10 cellular contexts compared by ENCODE assay signal in the genomic region with DNA sequence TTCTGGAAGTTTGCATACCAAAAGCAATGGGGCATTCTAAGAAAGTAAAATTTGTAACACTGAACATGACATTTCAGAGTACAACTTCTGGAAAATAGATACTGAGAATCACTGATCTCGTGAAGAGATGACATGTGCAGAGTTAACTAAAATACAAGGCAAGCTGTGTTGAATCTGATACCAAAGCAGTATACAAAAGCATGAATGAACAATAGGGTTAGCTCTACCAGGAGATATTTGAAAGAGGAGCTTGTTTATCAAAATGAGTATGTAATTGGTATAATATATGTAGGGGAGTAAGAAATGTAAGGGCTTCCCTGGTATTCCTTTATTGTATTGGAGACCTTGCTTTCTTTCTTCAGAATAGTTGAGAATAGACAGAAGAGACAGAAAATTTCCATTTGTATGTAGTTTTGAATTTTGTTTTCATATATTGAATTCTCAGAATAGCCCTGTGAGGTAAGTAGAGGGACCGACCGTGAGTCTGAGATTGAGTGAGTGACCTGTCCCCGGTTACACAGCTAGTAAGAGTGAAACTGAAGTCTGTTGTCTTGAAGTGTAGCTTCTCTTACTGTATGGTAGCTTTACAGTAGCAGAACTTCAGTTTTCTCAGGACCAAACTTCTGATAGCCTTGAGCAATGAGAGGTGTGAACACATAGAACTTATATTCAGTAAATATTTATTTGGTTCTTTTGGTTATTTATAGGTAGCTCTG. TPM values are rescaled to one million over a fixed set of nuclear protein-coding genes. Genes with fewer than 3 reads are reported as not detected.
DNase-seq lines count a peak whose midpoint lies in the region; ATAC-seq and TF ChIP-seq lines count a peak whose summit lies in the region.
"Had no signal": no experiment of that assay in that cellular context is flagged by ENCODE, and none has a peak within 500 bp of the region (broad histone marks: within the 10 kb centered on the region; RNA-seq: fewer than 3 reads in every experiment).

No MANE protein-coding gene starts in this region.

- H3K4me2 ChIP-seq in PC-3 (ENCODE audit: low read length): no peak overlapping the region

- intact Hi-C loops in esophagus squamous epithelium (cut with DNase I): no loop called here
- intact Hi-C loops in PC-3 (cut with micrococcal nuclease): no loop called here

- no peak overlapping the region for H2AFZ ChIP-seq in PC-3 (ENCODE audit: low read length)

- H3F3A ChIP-seq in PC-3 (ENCODE audit: low read length, unreplicated experiment): no peaks in the 10 kb centered on the region

- peaks cover 59% of the 10 kb centered on the region for H3K79me2 ChIP-seq in PC-3 (ENCODE audit: low read length)

- DNase-seq in GM13976 (ENCODE audit: low spot score): peak; percentile 59
- DNase-seq in inferior parietal cortex (ENCODE audit: extremely low spot score): peak; percentile 45
- DNase-seq in MG63: no peak
- no peak for DNase-seq in esophagus squamous epithelium (lab: John Stamatoyannopoulos, UW)
- DNase-seq in PC-3: no peak
- DNase-seq: occipital lobe had no signal

- H4K20me1 ChIP-seq in PC-3 (ENCODE audit: low read length): peaks cover 16% of the 10 kb centered on the region; the same call in 1 of the 2 replicates

- H3K9me3 ChIP-seq in MG63: no peaks in the 10 kb centered on the region
- no peaks in the 10 kb centered on the region for H3K9me3 ChIP-seq in esophagus squamous epithelium
- H3K9me3 ChIP-seq in PC-3 (ENCODE audit: low read length): no peaks in the 10 kb centered on the region
- no peaks in the 10 kb centered on the region for H3K9me3 ChIP-seq in gastroesophageal sphincter
- H3K9me3 ChIP-seq: thoracic aorta had no signal

- WGBS in esophagus squamous epithelium, 2 donors: 53% methylated on average over 4 of the region's 4 CpGs
- 43 to 45% methylated on average over 4 of the region's 4 CpGs for WGBS in gastroesophageal sphincter (ENCODE audit: low coverage in 1 of 2), 2 donors

- H3K9me2 ChIP-seq in PC-3 (replicated peaks; ENCODE audit: low read length): no peaks in the 10 kb centered on the region

- no peak for TF ChIP-seq EP300 in gastroesophageal sphincter (IDR thresholded peaks at IDR 0.05)

- in situ Hi-C loops in GM13976 (cut with MboI; ENCODE audit: low sequenced_read_pairs, unreplicated experiment): no loop called here

- peaks cover 5 to 80% (median 43%) of the 10 kb centered on the region in 3 donors for H3K4me1 ChIP-seq in esophagus squamous epithelium
- peaks cover 9% of the 10 kb centered on the region; the same call in 1 of the 2 replicates for H3K4me1 ChIP-seq in PC-3 (ENCODE audit: insufficient read depth, low read length)
- H3K4me1 ChIP-seq in gastroesophageal sphincter: peaks cover 10 to 88% (median 20%) of the 10 kb centered on the region in 3 donors

- no peaks in the 10 kb centered on the region for H3K36me3 ChIP-seq in MG63
- peaks cover 0 to 6% (median 0%) of the 10 kb centered on the region in 3 donors for H3K36me3 ChIP-seq in esophagus squamous epithelium
- H3K36me3 ChIP-seq in PC-3 (ENCODE audit: low read depth, low read length): no peaks in the 10 kb centered on the region
- H3K36me3 ChIP-seq in gastroesophageal sphincter: peaks cover 0 to 6% of the 10 kb centered on the region in 2 donors
- H3K36me3 ChIP-seq: thoracic aorta had no signal

- CTCF ChIA-PET in PC-3 (lab: Charles Lee): interaction anchor here (0.6 kb wide), 1 partner anchor 328 kb away, joined by 3 read pairs; no protein-coding TSS in a partner anchor

- TF ChIP-seq POLR2A in esophagus squamous epithelium (IDR thresholded peaks at IDR 0.05) (no peak), gastroesophageal sphincter (IDR thresholded peaks at IDR 0.05) (no peak)

- H3K27ac ChIP-seq in esophagus squamous epithelium: no peak overlapping the region
- H3K27ac ChIP-seq in PC-3 (ENCODE audit: low read length): no peak overlapping the region
- H3K27ac ChIP-seq in gastroesophageal sphincter: no peak overlapping the region
- H3K27ac ChIP-seq: thoracic aorta had no signal

- ATAC-seq in GM21526 (IDR thresholded peaks at IDR 0.05; ENCODE audit: low FRiP score, unreplicated experiment) (peak; percentile 45), HG03521 (IDR thresholded peaks at IDR 0.05; ENCODE audit: unreplicated experiment) (peak; percentile 39), PC-3 (no peak), gastroesophageal sphincter (no peak)

- TF ChIP-seq CTCF in GM13976 (IDR thresholded peaks at IDR 0.05; ENCODE audit: borderline replicate concordance, control extremely low read depth, extremely low read depth, insufficient read depth, missing control alignments): no peak
- TF ChIP-seq CTCF in esophagus squamous epithelium (IDR thresholded peaks at IDR 0.05): no peak
- TF ChIP-seq CTCF in PC-3 (conservative IDR thresholded peaks at IDR 0.05; ENCODE audit: low read depth, low read length): no peak
- TF ChIP-seq CTCF in gastroesophageal sphincter (IDR thresholded peaks at IDR 0.05): no peak

- H3K27me3 ChIP-seq in MG63 (no peaks in the 10 kb centered on the region), esophagus squamous epithelium (no peaks in the 10 kb centered on the region), PC-3 (ENCODE audit: low read length) (no peaks in the 10 kb centered on the region), gastroesophageal sphincter (no peaks in the 10 kb centered on the region)

- no peak overlapping the region for H3K9ac ChIP-seq in PC-3 (ENCODE audit: low read length)

- POLR2A ChIA-PET in PC-3 (lab: Charles Lee; ENCODE audit: unreplicated experiment): no interaction called here

- H3K4me3 ChIP-seq in MG63: no peak overlapping the region
- H3K4me3 ChIP-seq in esophagus squamous epithelium: no peak overlapping the region
- H3K4me3 ChIP-seq in PC-3 (ENCODE audit: low read length): no peak overlapping the region
- H3K4me3 ChIP-seq in gastroesophageal sphincter: no peak overlapping the region
- H3K4me3 ChIP-seq: thoracic aorta had no signal

- no TSS peak for BruUV-seq in PC-3 (replicated peaks; lab: Mats Ljungman, UMichigan)

RNA-seq across cellular contexts. Expression of gene HBP1, which starts 5.0 kb away (rescaled TPM):
- 24.0 and 26.8 TPM in 2 replicates for total RNA-seq in MG63 (2014; rRNA removed; shearing (Covaris generic); ENCODE audit: low replicate concordance)
- total RNA-seq in esophagus squamous epithelium (100 to 1,000 TPM in 1 of 4 donors, 10 to 100 TPM in 3; 51.5 to 108 (median 69.7) TPM), PC-3 (2014; rRNA removed) (13.0 and 17.6 TPM in 2 replicates), gastroesophageal sphincter (100 to 1,000 TPM in 3 of 4 donors, 10 to 100 TPM in 1; 57.1 to 126 (median 118) TPM)

Comparison
In these comparisons a context has a peak if more than half of its experiments do, and no peak if none do; other contexts are left out.
1. DNase-seq: peak in GM13976 (single experiment) and inferior parietal cortex (single experiment); none in MG63 (single experiment), esophagus squamous epithelium (single experiment) and PC-3 (single experiment).
2. ATAC-seq: peak in GM21526 (single experiment) and HG03521 (single experiment); none in PC-3 (single experiment) and gastroesophageal sphincter (single experiment).